In the genomic region with DNA sequence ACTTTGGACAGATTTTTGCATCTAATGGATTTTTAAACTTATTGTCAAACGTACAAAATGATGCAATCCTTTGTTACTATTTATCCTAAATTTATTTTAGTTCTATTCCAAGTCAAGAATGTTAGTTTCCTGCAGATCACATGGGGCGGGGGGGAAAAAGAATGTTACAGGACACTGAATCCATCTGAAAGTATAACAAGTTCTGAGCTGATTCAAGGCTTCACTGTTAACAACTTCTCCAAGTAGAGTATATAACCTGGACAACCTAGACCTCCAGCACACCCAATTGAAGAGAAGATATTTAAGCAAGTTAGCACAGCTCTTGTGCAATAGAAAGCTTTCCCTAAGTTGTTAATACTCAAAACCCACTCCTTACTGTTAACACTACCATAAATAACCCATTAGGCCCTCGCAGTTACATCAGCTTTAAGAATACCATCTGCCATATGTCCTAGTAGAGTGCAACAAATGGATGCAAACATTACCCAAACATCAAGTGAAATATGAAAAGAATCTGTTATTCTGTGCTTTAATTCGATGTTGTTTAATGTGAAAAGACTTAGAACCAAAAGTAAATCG, we compare ENCODE assay signal across 8 cellular contexts. TPM values are rescaled to one million over a fixed set of nuclear protein-coding genes. Genes with fewer than 3 reads are reported as not detected.
A peak's percentile ranks its signal among the peaks of the same experiment; 100 is the strongest.
DNase-seq lines count a peak whose midpoint lies in the region; ATAC-seq and TF ChIP-seq lines count a peak whose summit lies in the region.

No MANE protein-coding gene starts in this region.

- no peaks in the 10 kb centered on the region for H3K27me3 ChIP-seq in GM06990 (replicated peaks; ENCODE audit: control insufficient read depth, insufficient read depth, low read length)
- H3K27me3 ChIP-seq in ascending aorta, result no peaks in the 10 kb centered on the region
- no peaks in the 10 kb centered on the region for H3K27me3 ChIP-seq in kidney epithelial cell (ENCODE audit: control insufficient read depth, insufficient read depth, low read length)
- no peaks in the 10 kb centered on the region for H3K27me3 ChIP-seq in thoracic aorta (replicated peaks; ENCODE audit: insufficient read depth)

- H3K36me3 ChIP-seq in GM06990 (ENCODE audit: control insufficient read depth, insufficient read depth, low read length) (no peaks in the 10 kb centered on the region), ascending aorta (no peaks in the 10 kb centered on the region), kidney epithelial cell (ENCODE audit: control insufficient read depth, insufficient read depth, low read length) (no peaks in the 10 kb centered on the region), thoracic aorta (no peaks in the 10 kb centered on the region)

- no peak for ATAC-seq in thoracic aorta (ENCODE audit: insufficient number of reproducible peaks, low FRiP score, low read depth)
- no peak for ATAC-seq in HG02981 (IDR thresholded peaks at IDR 0.05; ENCODE audit: unreplicated experiment)
- no peak for ATAC-seq in HG03135 (IDR thresholded peaks at IDR 0.05; ENCODE audit: unreplicated experiment)

- H3K4me1 ChIP-seq in ascending aorta (peaks cover 0 to 25% of the 10 kb centered on the region in 2 donors), thoracic aorta (ENCODE audit: control insufficient read depth in 1 of 2, low read depth in 2 of 2) (peaks cover 16 to 37% of the 10 kb centered on the region in 2 donors)

- no peak for DNase-seq in GM06990 (ENCODE audit: extremely low read depth, insufficient read length)
- DNase-seq in NAMALWA (ENCODE audit: low spot score), result peak; percentile 60
- no peak for DNase-seq in ascending aorta (ENCODE audit: low spot score in 2 of 2)
- no peak for DNase-seq in kidney epithelial cell (ENCODE audit: low read depth)
- DNase-seq in thoracic aorta (ENCODE audit: low spot score), result no peak
- DNase-seq in mucosa of gallbladder (ENCODE audit: low spot score), result no peak

- H3K27ac ChIP-seq in ascending aorta (peak overlapping the region; percentile 72 to 83), thoracic aorta (peak overlapping the region; percentile 91)

- H3K9me3 ChIP-seq in ascending aorta (no peaks in the 10 kb centered on the region), thoracic aorta (no peaks in the 10 kb centered on the region)

- peak overlapping the region; percentile 80 for H3K4me3 ChIP-seq in GM06990 (replicated peaks; ENCODE audit: low read depth, low read length)
- H3K4me3 ChIP-seq in ascending aorta, result peak overlapping the region; percentile 78 to 87
- peak overlapping the region; percentile 98 for H3K4me3 ChIP-seq in kidney epithelial cell (ENCODE audit: low read depth, low read length)
- peak overlapping the region; percentile 94 for H3K4me3 ChIP-seq in thoracic aorta

- intact Hi-C loops in ascending aorta (cut with DNase I), result loop anchor here (1.0 to 10.0 kb wide), 5 partner anchors 305 to 1346 kb away; partner anchors contain the start of genes AFG1L, CEP57L1, SESN1 and SNX3

- no peak for TF ChIP-seq CTCF in GM06990 (IDR thresholded peaks at IDR 0.05; ENCODE audit: insufficient read depth, low read length, poor library complexity, severe bottlenecking)
- no peak for TF ChIP-seq CTCF in ascending aorta (IDR thresholded peaks at IDR 0.05)
- TF ChIP-seq CTCF in kidney epithelial cell (IDR thresholded peaks at IDR 0.05; ENCODE audit: insufficient read depth, low read length, poor library complexity, severe bottlenecking), result no peak
- no peak for TF ChIP-seq CTCF in thoracic aorta (IDR thresholded peaks at IDR 0.05)

RNA-seq across cellular contexts. Expression of gene SEC63, which starts 1.3 kb away (rescaled TPM):
- total RNA-seq in ascending aorta (13.1 TPM), kidney epithelial cell (25.1 TPM in 2 replicates), thoracic aorta (10 to 100 TPM; 39.4 to 39.5 TPM), mucosa of gallbladder (85.5 TPM)
